9 cellular contexts compared by ENCODE assay signal in genomic region chr20:54078296-54078695, GRCh38. TPM values are rescaled to one million over a fixed set of nuclear protein-coding genes. Genes with fewer than 3 reads are reported as not detected.
DNase-seq lines count a peak whose midpoint lies in the region; ATAC-seq and TF ChIP-seq lines count a peak whose summit lies in the region.
"Had no signal": no experiment of that assay in that cellular context is flagged by ENCODE, and none has a peak within 500 bp of the region (broad histone marks: within the 10 kb centered on the region; RNA-seq: fewer than 3 reads in every experiment).

No MANE protein-coding gene starts in this region.

- DNase-seq in activated T-helper 2 cell treated with anti-CD3 and anti-CD28 coated beads, Interferon-gamma antibody, Interleukin-2, Interleukin-4, amounts not matched to agents 10 μg/mL and 5 μg/mL and 100 μg/mL, durations not matched to agents 14 hours and 24 hours and 36 hours (ENCODE audit: low spot score): peak; percentile 20
- no peak for DNase-seq in erythroblast (lab: John Stamatoyannopoulos, UW)
- DNase-seq in HCEC 1CT: no peak
- DNase-seq: DMS153 had no signal

- H3K36me3 Mint-ChIP-seq in activated T-helper 2 cell treated with anti-CD3 and anti-CD28 coated beads, Interferon-gamma antibody, Interleukin-2, Interleukin-4, amounts not matched to agents 10 μg/mL and 5 μg/mL and 100 μg/mL, durations not matched to agents 14 hours and 24 hours and 36 hours (ENCODE audit: low read depth): peaks cover 10% of the 10 kb centered on the region

- peak overlapping the region in 4 of 11 experiments; percentile 21 to 26 (median 24); a peak in 5 of 22 replicates for H3K9ac ChIP-seq in BLaER1 treated with 17β-estradiol and CSF1 and Interleukin-3, amounts not matched to agents 10 nM and 100 nM

- H3K27ac ChIP-seq in BLaER1 treated with 17β-estradiol and CSF1 and Interleukin-3, amounts not matched to agents 10 nM and 100 nM: peak overlapping the region in 9 of 11 experiments; percentile 35 to 76 (median 61); a peak in 15 of 22 replicates

- H3K27me3 Mint-ChIP-seq in activated T-helper 2 cell treated with anti-CD3 and anti-CD28 coated beads, Interferon-gamma antibody, Interleukin-2, Interleukin-4, amounts not matched to agents 10 μg/mL and 5 μg/mL and 100 μg/mL, durations not matched to agents 14 hours and 24 hours and 36 hours (ENCODE audit: low read depth): peaks cover 4% of the 10 kb centered on the region

- intact Hi-C loops in activated T-helper 2 cell treated with anti-CD3 and anti-CD28 coated beads, Interferon-gamma antibody, Interleukin-2, Interleukin-4, amounts not matched to agents 10 μg/mL and 5 μg/mL and 100 μg/mL, durations not matched to agents 14 hours and 24 hours and 36 hours (cut with micrococcal nuclease): no loop called here

- H3K9me3 Mint-ChIP-seq in activated T-helper 2 cell treated with anti-CD3 and anti-CD28 coated beads, Interferon-gamma antibody, Interleukin-2, Interleukin-4, amounts not matched to agents 10 μg/mL and 5 μg/mL and 100 μg/mL, durations not matched to agents 14 hours and 24 hours and 36 hours: peaks cover 15% of the 10 kb centered on the region

- H3K4me1 ChIP-seq in BLaER1 treated with 17β-estradiol and CSF1 and Interleukin-3, amounts not matched to agents 10 nM and 100 nM: peaks cover 26 to 75% (median 64%) of the 10 kb centered on the region in 10 experiments

- no peaks in the 10 kb centered on the region for H3K36me3 ChIP-seq in BLaER1 treated with 17β-estradiol and CSF1 and Interleukin-3, amounts not matched to agents 10 nM and 100 nM

- H4K20me1 ChIP-seq in BLaER1 treated with 17β-estradiol and CSF1 and Interleukin-3, amounts not matched to agents 10 nM and 100 nM: no peaks in the 10 kb centered on the region

- peak overlapping the region; percentile 57 to 82 (median 70) for H3K4me2 ChIP-seq in BLaER1 treated with 17β-estradiol and CSF1 and Interleukin-3, amounts not matched to agents 10 nM and 100 nM

- no peak for TF ChIP-seq POLR2A in erythroblast (IDR thresholded peaks at IDR 0.05; ENCODE audit: low read length)

- peak overlapping the region in 3 of 10 experiments; percentile 9 to 19 (median 9); a peak in 2 of 20 replicates for H3K4me3 ChIP-seq in BLaER1 treated with 17β-estradiol and CSF1 and Interleukin-3, amounts not matched to agents 10 nM and 100 nM

- H3K9me3 ChIP-seq in BLaER1 treated with 17β-estradiol and CSF1 and Interleukin-3, amounts not matched to agents 10 nM and 100 nM (replicated peaks in 1 of 11): no peaks in the 10 kb centered on the region

- ATAC-seq in GM19372 (IDR thresholded peaks at IDR 0.05; ENCODE audit: low read depth, unreplicated experiment) (peak; percentile 44), HG03520 (IDR thresholded peaks at IDR 0.05; ENCODE audit: unreplicated experiment) (peak; percentile 45), HG02884 (IDR thresholded peaks at IDR 0.05; ENCODE audit: unreplicated experiment) (no peak), HG02840 (IDR thresholded peaks at IDR 0.05; ENCODE audit: low FRiP score, unreplicated experiment) (no peak)

- peaks cover 20% of the 10 kb centered on the region for H3K4me1 Mint-ChIP-seq in activated T-helper 2 cell treated with anti-CD3 and anti-CD28 coated beads, Interferon-gamma antibody, Interleukin-2, Interleukin-4, amounts not matched to agents 10 μg/mL and 5 μg/mL and 100 μg/mL, durations not matched to agents 14 hours and 24 hours and 36 hours (ENCODE audit: low read depth)

- H3K4me3 Mint-ChIP-seq in activated T-helper 2 cell treated with anti-CD3 and anti-CD28 coated beads, Interferon-gamma antibody, Interleukin-2, Interleukin-4, amounts not matched to agents 10 μg/mL and 5 μg/mL and 100 μg/mL, durations not matched to agents 14 hours and 24 hours and 36 hours (ENCODE audit: low read depth): peak overlapping the region; percentile 41

- H3K27me3 ChIP-seq in BLaER1 treated with 17β-estradiol and CSF1 and Interleukin-3, amounts not matched to agents 10 nM and 100 nM: no peaks in the 10 kb centered on the region

- peak overlapping the region; percentile 47 for H3K27ac Mint-ChIP-seq in activated T-helper 2 cell treated with anti-CD3 and anti-CD28 coated beads, Interferon-gamma antibody, Interleukin-2, Interleukin-4, amounts not matched to agents 10 μg/mL and 5 μg/mL and 100 μg/mL, durations not matched to agents 14 hours and 24 hours and 36 hours

RNA-seq across cellular contexts. Expression of gene BCAS1, which starts 7.9 kb away (rescaled TPM):
- total RNA-seq in activated T-helper 2 cell treated with anti-CD3 and anti-CD28 coated beads, Interferon-gamma antibody, Interleukin-2, Interleukin-4, amounts not matched to agents 10 μg/mL and 5 μg/mL and 100 μg/mL, durations not matched to agents 14 hours and 24 hours and 36 hours: not detected in 2 replicates

Comparison
In these comparisons a context has a peak if more than half of its experiments do, and no peak if none do; other contexts are left out.
1. ATAC-seq: peak in GM19372 (single experiment) and HG03520 (single experiment); none in HG02884 (single experiment) and HG02840 (single experiment).